In genomic region chr12:6470375-6471163, GRCh38 we compare ENCODE assay signal across 1 cellular context.
TF ChIP-seq lines count a peak whose summit lies in the region.

TSS of gene VAMP1 (minus strand) at chr12:6470677. CDS start at chr12:6470531, 146 bp downstream.

TF ChIP-seq in HepG2, 621 proteins besides CTCF, POLR2A, EP300 and RAD21 (continued from another document and continues in another):
- TF ChIP-seq RFX3 (CRISPR knock-in tag; IDR thresholded peaks at IDR 0.05) (peak; percentile 38; the same call in 1 of the 2 replicates), BATF2 (CRISPR knock-in tag; IDR thresholded peaks at IDR 0.05) (no peak; the same call in 1 of the 2 replicates), JDP2 (CRISPR knock-in tag; IDR thresholded peaks at IDR 0.05; ENCODE audit: borderline replicate concordance) (no peak), PPARG (CRISPR knock-in tag; conservative IDR thresholded peaks at IDR 0.05) (no peak), HNRNPUL1 (IDR thresholded peaks at IDR 0.05; ENCODE audit: low read depth, low read length) (peak; percentile 63; the same call in 1 of the 2 replicates), ZNF256 (CRISPR knock-in tag; conservative IDR thresholded peaks at IDR 0.05) (no peak; the same call in 1 of the 2 replicates), ZFP41 (CRISPR knock-in tag; IDR thresholded peaks at IDR 0.05; ENCODE audit: borderline replicate concordance) (peak; percentile 58; the same call in 1 of the 2 replicates), ZNF207 (IDR thresholded peaks at IDR 0.05; ENCODE audit: borderline replicate concordance) (no peak), FOXA1 (IDR thresholded peaks at IDR 0.05) (no peak), FOXA1 (CRISPR knock-in tag; IDR thresholded peaks at IDR 0.05) (peak; percentile 3; the same call in 1 of the 2 replicates), TARDBP (CRISPR knock-in tag; IDR thresholded peaks at IDR 0.05) (peak; percentile 76; the same call in 1 of the 2 replicates), ZNF501 (CRISPR knock-in tag; IDR thresholded peaks at IDR 0.05) (peak; percentile 84), ADNP (CRISPR knock-in tag; IDR thresholded peaks at IDR 0.05) (no peak), ZNF225 (CRISPR knock-in tag; IDR thresholded peaks at IDR 0.05) (peak; percentile 54; the same call in 1 of the 2 replicates), POLR2AphosphoS5 (IDR thresholded peaks at IDR 0.05; ENCODE audit: low read depth, low read length) (peak; percentile 98), ZFP36 (IDR thresholded peaks at IDR 0.05; ENCODE audit: borderline replicate concordance, low read depth, low read length, partially characterized antibody) (no peak), ELK4 (CRISPR knock-in tag; IDR thresholded peaks at IDR 0.05; ENCODE audit: borderline replicate concordance) (no peak), ZNF468 (CRISPR knock-in tag; IDR thresholded peaks at IDR 0.05) (no peak), HNF4A (CRISPR knock-in tag; IDR thresholded peaks at IDR 0.05) (no peak), ZSCAN20 (CRISPR knock-in tag; IDR thresholded peaks at IDR 0.05; ENCODE audit: borderline replicate concordance) (no peak), AHR (CRISPR knock-in tag; IDR thresholded peaks at IDR 0.05) (peak; percentile 81; the same call in 1 of the 2 replicates), FOSL2 (CRISPR knock-in tag; IDR thresholded peaks at IDR 0.05) (0 out of 2 replicates have a peak, but pooled peaks have one; percentile 17), ZFP62 (CRISPR knock-in tag; IDR thresholded peaks at IDR 0.05) (no peak), HOXA3 (CRISPR knock-in tag; IDR thresholded peaks at IDR 0.05) (peak; percentile 81), ZNF143 (CRISPR knock-in tag; IDR thresholded peaks at IDR 0.05) (no peak; the same call in 1 of the 2 replicates), KDM2A (CRISPR knock-in tag; IDR thresholded peaks at IDR 0.05; ENCODE audit: borderline replicate concordance, low read depth) (peak; percentile 90), BCL6 (CRISPR knock-in tag; IDR thresholded peaks at IDR 0.05) (peak; percentile 33), ZBTB44 (CRISPR knock-in tag; IDR thresholded peaks at IDR 0.05) (no peak), ZNF720 (CRISPR knock-in tag; IDR thresholded peaks at IDR 0.05) (no peak), ZNF572 (CRISPR knock-in tag; IDR thresholded peaks at IDR 0.05) (no peak), HOXA7 (CRISPR knock-in tag; IDR thresholded peaks at IDR 0.05) (no peak), PHF5A (CRISPR knock-in tag; IDR thresholded peaks at IDR 0.05; ENCODE audit: low read depth, unreplicated experiment) (peak; percentile 29), TCF12 (IDR thresholded peaks at IDR 0.05) (no peak), TCF12 (CRISPR knock-in tag; IDR thresholded peaks at IDR 0.05) (0 out of 2 replicates have a peak, but pooled peaks have one; percentile 51), NR1H2 (CRISPR knock-in tag; IDR thresholded peaks at IDR 0.05; ENCODE audit: borderline replicate concordance, low read depth) (no peak), KMT2A (CRISPR knock-in tag; IDR thresholded peaks at IDR 0.05) (peak; percentile 86), ZNF432 (CRISPR knock-in tag; IDR thresholded peaks at IDR 0.05; ENCODE audit: borderline replicate concordance) (no peak), ZNF556 (CRISPR knock-in tag; IDR thresholded peaks at IDR 0.05; ENCODE audit: borderline replicate concordance) (no peak; the same call in 1 of the 2 replicates), HNF1A (IDR thresholded peaks at IDR 0.05; ENCODE audit: low read depth) (no peak), HNF1A (CRISPR knock-in tag; IDR thresholded peaks at IDR 0.05; ENCODE audit: borderline replicate concordance) (peak; percentile 51; the same call in 1 of the 2 replicates), ZNF792 (CRISPR knock-in tag; IDR thresholded peaks at IDR 0.05) (peak; percentile 82), NAIF1 (CRISPR knock-in tag; IDR thresholded peaks at IDR 0.05; ENCODE audit: borderline replicate concordance) (peak; percentile 72; the same call in 1 of the 2 replicates), DNMT1 (CRISPR knock-in tag; IDR thresholded peaks at IDR 0.05) (peak; percentile 53; the same call in 1 of the 2 replicates), MEIS2 (CRISPR knock-in tag; IDR thresholded peaks at IDR 0.05) (peak; percentile 33; the same call in 1 of the 2 replicates), E2F5 (CRISPR knock-in tag; conservative IDR thresholded peaks at IDR 0.05) (no peak), MLX (CRISPR knock-in tag; IDR thresholded peaks at IDR 0.05) (no peak; the same call in none of the 2 replicates), MXD1 (CRISPR knock-in tag; IDR thresholded peaks at IDR 0.05) (no peak; the same call in 1 of the 2 replicates), HMGA1 (CRISPR knock-in tag; conservative IDR thresholded peaks at IDR 0.05) (no peak), ZNF512B (CRISPR knock-in tag; IDR thresholded peaks at IDR 0.05; ENCODE audit: borderline replicate concordance) (no peak), KDM3A (CRISPR knock-in tag; IDR thresholded peaks at IDR 0.05; ENCODE audit: low read depth) (peak; percentile 84; the same call in 1 of the 2 replicates), BRF2 (CRISPR knock-in tag; IDR thresholded peaks at IDR 0.05) (peak; percentile 77; the same call in 1 of the 2 replicates), ATM (IDR thresholded peaks at IDR 0.05; ENCODE audit: borderline replicate concordance) (no peak), SETDB1 (CRISPR knock-in tag; IDR thresholded peaks at IDR 0.05; ENCODE audit: borderline replicate concordance) (no peak), CREB3 (CRISPR knock-in tag; IDR thresholded peaks at IDR 0.05) (no peak)
